8 cellular contexts compared by ENCODE assay signal in genomic region chr14:22039938-22040780, GRCh38.
DNase-seq lines count a peak whose midpoint lies in the region; ATAC-seq, FAIRE-seq and TF ChIP-seq lines count a peak whose summit lies in the region.

No MANE protein-coding gene starts in this region.

- H3K27ac ChIP-seq in DND-41 (ENCODE audit: low read length) (no peak overlapping the region), kidney (ENCODE audit: low read depth in 2 of 2, low read length in 2 of 2) (no peak overlapping the region), upper lobe of left lung (no peak overlapping the region)

- ATAC-seq in DND-41 (ENCODE audit: insufficient read depth, low read depth): peak; percentile 97
- peak; percentile 75 for ATAC-seq in activated T-helper 17 cell treated with anti-CD3 and anti-CD28 coated beads, Interleukin-2, amount 50 U/mL, for 72 hours (replicated peaks)
- no peak for ATAC-seq in upper lobe of left lung (ENCODE audit: low FRiP score in 2 of 2)
- no peak for ATAC-seq in GM21619 (IDR thresholded peaks at IDR 0.05; ENCODE audit: unreplicated experiment)
- ATAC-seq in HG03457 (IDR thresholded peaks at IDR 0.05; ENCODE audit: unreplicated experiment): no peak

- peak overlapping the region; percentile 81 for H3K4me3 Mint-ChIP-seq in activated T-helper 17 cell treated with anti-CD3 and anti-CD28 coated beads, Interleukin-2, amount 50 U/mL, for 72 hours

- no peaks in the 10 kb centered on the region for H4K20me1 ChIP-seq in DND-41 (ENCODE audit: insufficient read depth, low read length)

- no peak for FAIRE-seq in kidney (lab: Jason Lieb, UNC)

- no peak overlapping the region for H2AFZ ChIP-seq in DND-41 (ENCODE audit: low read depth, low read length)

- no peak for TF ChIP-seq POLR2A in upper lobe of left lung (IDR thresholded peaks at IDR 0.05)

- no peak overlapping the region for H3K9ac ChIP-seq in DND-41 (ENCODE audit: low read depth, low read length)
- H3K9ac ChIP-seq in kidney (ENCODE audit: low read length in 2 of 2): no peak overlapping the region

- WGBS in upper lobe of left lung, 2 donors: 29 to 41% methylated on average over 6 of the region's 6 CpGs

- H3K27ac Mint-ChIP-seq in activated T-helper 17 cell treated with anti-CD3 and anti-CD28 coated beads, Interleukin-2, amount 50 U/mL, for 72 hours: no peak overlapping the region

- no peak for TF ChIP-seq EP300 in upper lobe of left lung (IDR thresholded peaks at IDR 0.05)

- TF ChIP-seq CTCF in DND-41 (IDR thresholded peaks at IDR 0.05; ENCODE audit: borderline replicate concordance, extremely low read depth, low read length, poor library complexity, severe bottlenecking) (peak; percentile 88), kidney (IDR thresholded peaks at IDR 0.05; ENCODE audit: borderline replicate concordance, extremely low read depth, insufficient read depth) (peak; percentile 27), upper lobe of left lung (IDR thresholded peaks at IDR 0.05) (peak in 5 of 6 experiments; percentile 15 to 37 (median 22))

- no peaks in the 10 kb centered on the region for H3K36me3 Mint-ChIP-seq in activated T-helper 17 cell treated with anti-CD3 and anti-CD28 coated beads, Interleukin-2, amount 50 U/mL, for 72 hours (ENCODE audit: low read depth)

- H3K4me1 ChIP-seq in DND-41 (ENCODE audit: insufficient read depth, low read length) (no peaks in the 10 kb centered on the region), kidney (ENCODE audit: control insufficient read depth in 1 of 2, insufficient read depth in 1 of 2, low read depth in 1 of 2, low read length in 2 of 2) (no peaks in the 10 kb centered on the region), upper lobe of left lung (no peaks in the 10 kb centered on the region)

- H3K9me3 ChIP-seq in DND-41 (ENCODE audit: insufficient read depth, low read length, severe bottlenecking) (no peaks in the 10 kb centered on the region), kidney (ENCODE audit: control insufficient read depth in 1 of 2, low read length in 2 of 2) (no peaks in the 10 kb centered on the region), upper lobe of left lung (no peaks in the 10 kb centered on the region)

- no peak overlapping the region for H3K4me3 ChIP-seq in DND-41 (ENCODE audit: low read depth in 1 of 2, low read length in 2 of 2)
- no peak overlapping the region for H3K4me3 ChIP-seq in kidney (ENCODE audit: low read length in 2 of 2)
- no peak overlapping the region for H3K4me3 ChIP-seq in upper lobe of left lung

- peak; percentile 61 for DNase-seq in DND-41
- peak; percentile 7 for DNase-seq in LHCN-M2 (ENCODE audit: low read depth)
- no peak for DNase-seq in kidney
- no peak for DNase-seq in upper lobe of left lung
- no peak for DNase-seq in putamen (ENCODE audit: low spot score)

- H3K27me3 ChIP-seq in DND-41 (ENCODE audit: insufficient read depth, low read length, poor library complexity): peaks cover 57% of the 10 kb centered on the region
- H3K27me3 ChIP-seq in upper lobe of left lung: no peaks in the 10 kb centered on the region

- no peak overlapping the region for H3K4me2 ChIP-seq in DND-41 (ENCODE audit: insufficient read depth, low read length)

- intact Hi-C loops in kidney (cut with DNase I): no loop called here

- H3K36me3 ChIP-seq in DND-41 (ENCODE audit: insufficient read depth, low read length) (no peaks in the 10 kb centered on the region), kidney (ENCODE audit: control insufficient read depth in 1 of 2, insufficient read depth in 2 of 2, low read length in 2 of 2) (no peaks in the 10 kb centered on the region), upper lobe of left lung (no peaks in the 10 kb centered on the region)

- no peaks in the 10 kb centered on the region for H3K9me3 Mint-ChIP-seq in activated T-helper 17 cell treated with anti-CD3 and anti-CD28 coated beads, Interleukin-2, amount 50 U/mL, for 72 hours

- H3K4me1 Mint-ChIP-seq in activated T-helper 17 cell treated with anti-CD3 and anti-CD28 coated beads, Interleukin-2, amount 50 U/mL, for 72 hours: no peaks in the 10 kb centered on the region

- no peaks in the 10 kb centered on the region for H3K79me2 ChIP-seq in DND-41 (ENCODE audit: insufficient read depth, low read length)

- H3K27me3 Mint-ChIP-seq in activated T-helper 17 cell treated with anti-CD3 and anti-CD28 coated beads, Interleukin-2, amount 50 U/mL, for 72 hours: no peaks in the 10 kb centered on the region

Comparison
In these comparisons a context has a peak if more than half of its experiments do, and no peak if none do; other contexts are left out.
1. ATAC-seq: peak in DND-41 (single experiment) and activated T-helper 17 cell treated with anti-CD3 and anti-CD28 coated beads, Interleukin-2, amount 50 U/mL, for 72 hours (single experiment); none in upper lobe of left lung (0 of 2), GM21619 (single experiment) and HG03457 (single experiment).
2. DNase-seq: peak in DND-41 (single experiment) and LHCN-M2 (single experiment); none in kidney (single experiment), upper lobe of left lung (0 of 2) and putamen (single experiment).
3. CTCF ChIP-seq: peak in every context shown above with its lines; median percentile 88 in DND-41; 27 in kidney; 22 in upper lobe of left lung.